In genomic region chr22:24727218-24727851, GRCh38 we compare ENCODE assay signal across 12 cellular contexts. TPM values are rescaled to one million over a fixed set of nuclear protein-coding genes. Genes with fewer than 3 reads are reported as not detected.
DNase-seq lines count a peak whose midpoint lies in the region; ATAC-seq and TF ChIP-seq lines count a peak whose summit lies in the region.
"Had no signal": no experiment of that assay in that cellular context is flagged by ENCODE, and none has a peak within 500 bp of the region (broad histone marks: within the 10 kb centered on the region; RNA-seq: fewer than 3 reads in every experiment).

No MANE protein-coding gene starts in this region.

- WGBS in heart right ventricle, 2 donors = 57 to 70% methylated on average over 4 of the region's 4 CpGs

- H3K27ac ChIP-seq in heart right ventricle (peak overlapping the region in 4 of 10 donors; percentile 16 to 53 (median 35)), right atrium auricular region (no peak overlapping the region)
- H3K27ac ChIP-seq: adrenal gland, C4-2B, neutrophil had no signal

- H3K9me3 ChIP-seq in heart right ventricle (no peaks in the 10 kb centered on the region), right atrium auricular region (no peaks in the 10 kb centered on the region)
- H3K9me3 ChIP-seq: adrenal gland, neutrophil had no signal

- H3K4me3 ChIP-seq in heart right ventricle (no peak overlapping the region), right atrium auricular region (no peak overlapping the region)
- H3K4me3 ChIP-seq: adrenal gland had no signal

- H3K4me1 ChIP-seq in heart right ventricle (peaks cover 0 to 33% (median 20%) of the 10 kb centered on the region in 9 donors), right atrium auricular region (peaks cover 0 to 21% of the 10 kb centered on the region in 2 donors)

- TF ChIP-seq CTCF in heart right ventricle (IDR thresholded peaks at IDR 0.05) (no peak), right atrium auricular region (IDR thresholded peaks at IDR 0.05) (no peak)

- no peaks in the 10 kb centered on the region for H3K36me3 ChIP-seq in heart right ventricle
- no peaks in the 10 kb centered on the region for H3K36me3 ChIP-seq in right atrium auricular region
- H3K36me3 ChIP-seq: adrenal gland, neutrophil had no signal

- ATAC-seq in heart right ventricle = peak in 6 of 8 donors; percentile 18 to 59 (median 53)
- no peak for ATAC-seq in GM19452 (IDR thresholded peaks at IDR 0.05; ENCODE audit: unreplicated experiment)
- ATAC-seq in HG02678 (IDR thresholded peaks at IDR 0.05; ENCODE audit: unreplicated experiment) = no peak
- ATAC-seq in GM19023 (IDR thresholded peaks at IDR 0.05; ENCODE audit: unreplicated experiment) = no peak

- peak in 1 of 2 donors; percentile 66 for DNase-seq in heart right ventricle
- no peak for DNase-seq in right atrium auricular region (ENCODE audit: low spot score)
- DNase-seq in RPMI7951 (ENCODE audit: low read depth) = peak; percentile 73
- DNase-seq in glomerular endothelial cell (ENCODE audit: extremely low read depth, low read depth, low spot score) = peak; percentile 94
- DNase-seq in HuH-7.5 (ENCODE audit: low spot score) = no peak

- intact Hi-C loops in heart right ventricle (cut with DNase I) = no loop called here

- peaks cover 0 to 9% (median 0%) of the 10 kb centered on the region in 7 donors for H3K27me3 ChIP-seq in heart right ventricle
- no peaks in the 10 kb centered on the region for H3K27me3 ChIP-seq in right atrium auricular region
- H3K27me3 ChIP-seq: adrenal gland, neutrophil had no signal

RNA-seq across cellular contexts. Expression of gene PIWIL3, which starts 47.2 kb away (rescaled TPM):
- total RNA-seq in heart right ventricle (not detected), right atrium auricular region (not detected), glomerular endothelial cell (0.15 and 0.18 TPM in 2 replicates)
- polyA plus RNA-seq in heart right ventricle = not detected
- total RNA-seq in RPMI7951 (2014; rRNA removed; shearing (Covaris generic)) = not detected in 2 replicates
- total RNA-seq: adrenal gland, urinary bladder had no signal
- polyA plus RNA-seq: adrenal gland, urinary bladder had no signal

Comparison
In these comparisons a context has a peak if more than half of its experiments do, and no peak if none do; other contexts are left out.
1. ATAC-seq: peak in heart right ventricle (6 of 8); none in GM19452 (single experiment), HG02678 (single experiment) and GM19023 (single experiment).
2. DNase-seq: peak in RPMI7951 (single experiment) and glomerular endothelial cell (single experiment); none in right atrium auricular region (single experiment) and HuH-7.5 (single experiment).